In genomic region chrX:49184294-49185061, GRCh38 we compare ENCODE assay signal across 1 cellular context.
TF ChIP-seq lines count a peak whose summit lies in the region.

No MANE protein-coding gene starts in this region.

TF ChIP-seq in K562, 482 proteins besides CTCF, POLR2A, EP300 and RAD21:
- 0 out of 2 replicates have a peak, but pooled peaks have one; percentile 15 for TF ChIP-seq RB1 (IDR thresholded peaks at IDR 0.05; ENCODE audit: low read depth)
- TF ChIP-seq HMGN3 (IDR thresholded peaks at IDR 0.05; ENCODE audit: borderline replicate concordance, extremely low read depth, insufficient read length, low read depth, low read length), result peak; percentile 67
- no peak for TF ChIP-seq DEAF1 (CRISPR knock-in tag; IDR thresholded peaks at IDR 0.05)
- TF ChIP-seq KDM5B (IDR thresholded peaks at IDR 0.05; ENCODE audit: insufficient replicate concordance, low read depth, low read length), result peak; percentile 8
- 0 out of 4 replicates have a peak, but pooled peaks of 1 of the 2 experiments have one; percentile 4 for TF ChIP-seq HDAC1 (IDR thresholded peaks at IDR 0.05)
- no peak for TF ChIP-seq HNRNPL (IDR thresholded peaks at IDR 0.05; ENCODE audit: low read depth, low read length)
- peak; percentile 19 for TF ChIP-seq CCNT2 (IDR thresholded peaks at IDR 0.05; ENCODE audit: borderline replicate concordance, extremely low read depth, insufficient read length, low read depth, low read length)
- TF ChIP-seq, protein P1, sequence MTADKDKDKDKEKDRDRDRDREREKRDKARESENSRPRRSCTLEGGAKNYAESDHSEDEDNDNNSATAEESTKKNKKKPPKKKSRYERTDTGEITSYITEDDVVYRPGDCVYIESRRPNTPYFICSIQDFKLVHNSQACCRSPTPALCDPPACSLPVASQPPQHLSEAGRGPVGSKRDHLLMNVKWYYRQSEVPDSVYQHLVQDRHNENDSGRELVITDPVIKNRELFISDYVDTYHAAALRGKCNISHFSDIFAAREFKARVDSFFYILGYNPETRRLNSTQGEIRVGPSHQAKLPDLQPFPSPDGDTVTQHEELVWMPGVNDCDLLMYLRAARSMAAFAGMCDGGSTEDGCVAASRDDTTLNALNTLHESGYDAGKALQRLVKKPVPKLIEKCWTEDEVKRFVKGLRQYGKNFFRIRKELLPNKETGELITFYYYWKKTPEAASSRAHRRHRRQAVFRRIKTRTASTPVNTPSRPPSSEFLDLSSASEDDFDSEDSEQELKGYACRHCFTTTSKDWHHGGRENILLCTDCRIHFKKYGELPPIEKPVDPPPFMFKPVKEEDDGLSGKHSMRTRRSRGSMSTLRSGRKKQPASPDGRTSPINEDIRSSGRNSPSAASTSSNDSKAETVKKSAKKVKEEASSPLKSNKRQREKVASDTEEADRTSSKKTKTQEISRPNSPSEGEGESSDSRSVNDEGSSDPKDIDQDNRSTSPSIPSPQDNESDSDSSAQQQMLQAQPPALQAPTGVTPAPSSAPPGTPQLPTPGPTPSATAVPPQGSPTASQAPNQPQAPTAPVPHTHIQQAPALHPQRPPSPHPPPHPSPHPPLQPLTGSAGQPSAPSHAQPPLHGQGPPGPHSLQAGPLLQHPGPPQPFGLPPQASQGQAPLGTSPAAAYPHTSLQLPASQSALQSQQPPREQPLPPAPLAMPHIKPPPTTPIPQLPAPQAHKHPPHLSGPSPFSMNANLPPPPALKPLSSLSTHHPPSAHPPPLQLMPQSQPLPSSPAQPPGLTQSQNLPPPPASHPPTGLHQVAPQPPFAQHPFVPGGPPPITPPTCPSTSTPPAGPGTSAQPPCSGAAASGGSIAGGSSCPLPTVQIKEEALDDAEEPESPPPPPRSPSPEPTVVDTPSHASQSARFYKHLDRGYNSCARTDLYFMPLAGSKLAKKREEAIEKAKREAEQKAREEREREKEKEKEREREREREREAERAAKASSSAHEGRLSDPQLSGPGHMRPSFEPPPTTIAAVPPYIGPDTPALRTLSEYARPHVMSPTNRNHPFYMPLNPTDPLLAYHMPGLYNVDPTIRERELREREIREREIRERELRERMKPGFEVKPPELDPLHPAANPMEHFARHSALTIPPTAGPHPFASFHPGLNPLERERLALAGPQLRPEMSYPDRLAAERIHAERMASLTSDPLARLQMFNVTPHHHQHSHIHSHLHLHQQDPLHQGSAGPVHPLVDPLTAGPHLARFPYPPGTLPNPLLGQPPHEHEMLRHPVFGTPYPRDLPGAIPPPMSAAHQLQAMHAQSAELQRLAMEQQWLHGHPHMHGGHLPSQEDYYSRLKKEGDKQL (CRISPR knock-in tag; IDR thresholded peaks at IDR 0.05; ENCODE audit: borderline replicate concordance), result no peak
- TF ChIP-seq FOSL1 (tag; conservative IDR thresholded peaks at IDR 0.05), result peak; percentile 49; the same call in 1 of the 2 replicates
- TF ChIP-seq, protein P2, sequence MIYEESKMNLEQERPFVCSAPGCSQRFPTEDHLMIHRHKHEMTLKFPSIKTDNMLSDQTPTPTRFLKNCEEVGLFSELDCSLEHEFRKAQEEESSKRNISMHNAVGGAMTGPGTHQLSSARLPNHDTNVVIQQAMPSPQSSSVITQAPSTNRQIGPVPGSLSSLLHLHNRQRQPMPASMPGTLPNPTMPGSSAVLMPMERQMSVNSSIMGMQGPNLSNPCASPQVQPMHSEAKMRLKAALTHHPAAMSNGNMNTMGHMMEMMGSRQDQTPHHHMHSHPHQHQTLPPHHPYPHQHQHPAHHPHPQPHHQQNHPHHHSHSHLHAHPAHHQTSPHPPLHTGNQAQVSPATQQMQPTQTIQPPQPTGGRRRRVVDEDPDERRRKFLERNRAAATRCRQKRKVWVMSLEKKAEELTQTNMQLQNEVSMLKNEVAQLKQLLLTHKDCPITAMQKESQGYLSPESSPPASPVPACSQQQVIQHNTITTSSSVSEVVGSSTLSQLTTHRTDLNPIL (CRISPR knock-in tag; IDR thresholded peaks at IDR 0.05), result no peak
- peak; percentile 35 for TF ChIP-seq TAF1 (IDR thresholded peaks at IDR 0.05; ENCODE audit: control insufficient read depth, extremely low read depth, insufficient read depth, low read length, severe bottlenecking)
- no peak for TF ChIP-seq KLF16 (IDR thresholded peaks at IDR 0.05)
- TF ChIP-seq LCOR (CRISPR knock-in tag; IDR thresholded peaks at IDR 0.05), result 0 out of 2 replicates have a peak, but pooled peaks have one; percentile 41
- TF ChIP-seq NRF1 (conservative IDR thresholded peaks at IDR 0.05 in 1 of 2, IDR thresholded peaks at IDR 0.05 in 1 of 2), result peak; percentile 57 to 63
- TF ChIP-seq TSC22D4 (tag; IDR thresholded peaks at IDR 0.05), result no peak
- peak; percentile 35 for TF ChIP-seq SUPT5H (IDR thresholded peaks at IDR 0.05)
- TF ChIP-seq POLR2AphosphoS5 (IDR thresholded peaks at IDR 0.05; ENCODE audit: control insufficient read depth, insufficient read depth, low read depth, low read length), result 0 out of 2 replicates have a peak, but pooled peaks have one; percentile 27
- peak in 1 of 2 experiments; percentile 32; a peak in 1 of 4 replicates for TF ChIP-seq SIN3A (IDR thresholded peaks at IDR 0.05; ENCODE audit: borderline replicate concordance in 2 of 2, control insufficient read depth in 1 of 2, low read depth in 2 of 2, low read length in 2 of 2)
- TF ChIP-seq MAFK (IDR thresholded peaks at IDR 0.05; ENCODE audit: low read length), result no peak
- no peak for TF ChIP-seq DIDO1 (tag; IDR thresholded peaks at IDR 0.05; ENCODE audit: low read depth)
- no peak for TF ChIP-seq SAFB2 (IDR thresholded peaks at IDR 0.05; ENCODE audit: borderline replicate concordance, low read depth, low read length, severe bottlenecking)
- TF ChIP-seq GTF2F1 (IDR thresholded peaks at IDR 0.05; ENCODE audit: low read depth, low read length), result no peak
- peak; percentile 33; the same call in 1 of the 2 replicates for TF ChIP-seq TFAP4 (CRISPR knock-in tag; IDR thresholded peaks at IDR 0.05; ENCODE audit: borderline replicate concordance)
- no peak for TF ChIP-seq MCM5 (IDR thresholded peaks at IDR 0.05; ENCODE audit: low read depth)
- no peak for TF ChIP-seq NFIX (CRISPR knock-in tag; IDR thresholded peaks at IDR 0.05; ENCODE audit: low read depth)
- peak; percentile 58 for TF ChIP-seq HNRNPLL (IDR thresholded peaks at IDR 0.05; ENCODE audit: low read depth, low read length, poor library complexity, severe bottlenecking)
- peak; percentile 29 for TF ChIP-seq RBBP5 (IDR thresholded peaks at IDR 0.05; ENCODE audit: borderline replicate concordance, insufficient read depth, low read length, poor library complexity, severe bottlenecking)
- no peak for TF ChIP-seq CBX3 (IDR thresholded peaks at IDR 0.05; ENCODE audit: borderline replicate concordance in 1 of 2, low read length in 2 of 2)
- peak; percentile 78 for TF ChIP-seq SP1 (CRISPR knock-in tag; IDR thresholded peaks at IDR 0.05)
- TF ChIP-seq ATF7 (IDR thresholded peaks at IDR 0.05), result peak; percentile 36; the same call in 1 of the 2 replicates
- peak; percentile 28; the same call in 1 of the 2 replicates for TF ChIP-seq PHF8 (IDR thresholded peaks at IDR 0.05; ENCODE audit: borderline replicate concordance, low read length)
- TF ChIP-seq, protein P3, sequence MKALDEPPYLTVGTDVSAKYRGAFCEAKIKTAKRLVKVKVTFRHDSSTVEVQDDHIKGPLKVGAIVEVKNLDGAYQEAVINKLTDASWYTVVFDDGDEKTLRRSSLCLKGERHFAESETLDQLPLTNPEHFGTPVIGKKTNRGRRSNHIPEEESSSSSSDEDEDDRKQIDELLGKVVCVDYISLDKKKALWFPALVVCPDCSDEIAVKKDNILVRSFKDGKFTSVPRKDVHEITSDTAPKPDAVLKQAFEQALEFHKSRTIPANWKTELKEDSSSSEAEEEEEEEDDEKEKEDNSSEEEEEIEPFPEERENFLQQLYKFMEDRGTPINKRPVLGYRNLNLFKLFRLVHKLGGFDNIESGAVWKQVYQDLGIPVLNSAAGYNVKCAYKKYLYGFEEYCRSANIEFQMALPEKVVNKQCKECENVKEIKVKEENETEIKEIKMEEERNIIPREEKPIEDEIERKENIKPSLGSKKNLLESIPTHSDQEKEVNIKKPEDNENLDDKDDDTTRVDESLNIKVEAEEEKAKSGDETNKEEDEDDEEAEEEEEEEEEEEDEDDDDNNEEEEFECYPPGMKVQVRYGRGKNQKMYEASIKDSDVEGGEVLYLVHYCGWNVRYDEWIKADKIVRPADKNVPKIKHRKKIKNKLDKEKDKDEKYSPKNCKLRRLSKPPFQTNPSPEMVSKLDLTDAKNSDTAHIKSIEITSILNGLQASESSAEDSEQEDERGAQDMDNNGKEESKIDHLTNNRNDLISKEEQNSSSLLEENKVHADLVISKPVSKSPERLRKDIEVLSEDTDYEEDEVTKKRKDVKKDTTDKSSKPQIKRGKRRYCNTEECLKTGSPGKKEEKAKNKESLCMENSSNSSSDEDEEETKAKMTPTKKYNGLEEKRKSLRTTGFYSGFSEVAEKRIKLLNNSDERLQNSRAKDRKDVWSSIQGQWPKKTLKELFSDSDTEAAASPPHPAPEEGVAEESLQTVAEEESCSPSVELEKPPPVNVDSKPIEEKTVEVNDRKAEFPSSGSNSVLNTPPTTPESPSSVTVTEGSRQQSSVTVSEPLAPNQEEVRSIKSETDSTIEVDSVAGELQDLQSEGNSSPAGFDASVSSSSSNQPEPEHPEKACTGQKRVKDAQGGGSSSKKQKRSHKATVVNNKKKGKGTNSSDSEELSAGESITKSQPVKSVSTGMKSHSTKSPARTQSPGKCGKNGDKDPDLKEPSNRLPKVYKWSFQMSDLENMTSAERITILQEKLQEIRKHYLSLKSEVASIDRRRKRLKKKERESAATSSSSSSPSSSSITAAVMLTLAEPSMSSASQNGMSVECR (CRISPR knock-in tag; IDR thresholded peaks at IDR 0.05), result no peak
- TF ChIP-seq JUND (IDR thresholded peaks at IDR 0.05; ENCODE audit: borderline replicate concordance, low read depth, low read length), result peak; percentile 50; the same call in 1 of the 2 replicates
- TF ChIP-seq JUND (tag; IDR thresholded peaks at IDR 0.05; ENCODE audit: borderline replicate concordance, low read depth, low read length), result peak; percentile 17; the same call in 1 of the 3 replicates
- no peak for TF ChIP-seq ZNF212 (CRISPR knock-in tag; IDR thresholded peaks at IDR 0.05)
- no peak for TF ChIP-seq ZNF263 (CRISPR knock-in tag; IDR thresholded peaks at IDR 0.05; ENCODE audit: borderline replicate concordance)
- peak; percentile 69 for TF ChIP-seq RBFOX2 (IDR thresholded peaks at IDR 0.05; ENCODE audit: low read depth, low read length)
- peak; percentile 60 for TF ChIP-seq TBP (optimal IDR thresholded peaks at IDR 0.05; ENCODE audit: low read depth, low read length)
- TF ChIP-seq, protein P4, sequence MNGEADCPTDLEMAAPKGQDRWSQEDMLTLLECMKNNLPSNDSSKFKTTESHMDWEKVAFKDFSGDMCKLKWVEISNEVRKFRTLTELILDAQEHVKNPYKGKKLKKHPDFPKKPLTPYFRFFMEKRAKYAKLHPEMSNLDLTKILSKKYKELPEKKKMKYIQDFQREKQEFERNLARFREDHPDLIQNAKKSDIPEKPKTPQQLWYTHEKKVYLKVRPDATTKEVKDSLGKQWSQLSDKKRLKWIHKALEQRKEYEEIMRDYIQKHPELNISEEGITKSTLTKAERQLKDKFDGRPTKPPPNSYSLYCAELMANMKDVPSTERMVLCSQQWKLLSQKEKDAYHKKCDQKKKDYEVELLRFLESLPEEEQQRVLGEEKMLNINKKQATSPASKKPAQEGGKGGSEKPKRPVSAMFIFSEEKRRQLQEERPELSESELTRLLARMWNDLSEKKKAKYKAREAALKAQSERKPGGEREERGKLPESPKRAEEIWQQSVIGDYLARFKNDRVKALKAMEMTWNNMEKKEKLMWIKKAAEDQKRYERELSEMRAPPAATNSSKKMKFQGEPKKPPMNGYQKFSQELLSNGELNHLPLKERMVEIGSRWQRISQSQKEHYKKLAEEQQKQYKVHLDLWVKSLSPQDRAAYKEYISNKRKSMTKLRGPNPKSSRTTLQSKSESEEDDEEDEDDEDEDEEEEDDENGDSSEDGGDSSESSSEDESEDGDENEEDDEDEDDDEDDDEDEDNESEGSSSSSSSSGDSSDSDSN (IDR thresholded peaks at IDR 0.05; ENCODE audit: borderline replicate concordance in 1 of 2, low read depth in 2 of 2, low read length in 2 of 2), result 0 out of 4 replicates have a peak, but pooled peaks of 1 of the 2 experiments have one; percentile 40
- no peak for TF ChIP-seq NR2F6 (CRISPR knock-in tag; IDR thresholded peaks at IDR 0.05)
- TF ChIP-seq, protein P5, sequence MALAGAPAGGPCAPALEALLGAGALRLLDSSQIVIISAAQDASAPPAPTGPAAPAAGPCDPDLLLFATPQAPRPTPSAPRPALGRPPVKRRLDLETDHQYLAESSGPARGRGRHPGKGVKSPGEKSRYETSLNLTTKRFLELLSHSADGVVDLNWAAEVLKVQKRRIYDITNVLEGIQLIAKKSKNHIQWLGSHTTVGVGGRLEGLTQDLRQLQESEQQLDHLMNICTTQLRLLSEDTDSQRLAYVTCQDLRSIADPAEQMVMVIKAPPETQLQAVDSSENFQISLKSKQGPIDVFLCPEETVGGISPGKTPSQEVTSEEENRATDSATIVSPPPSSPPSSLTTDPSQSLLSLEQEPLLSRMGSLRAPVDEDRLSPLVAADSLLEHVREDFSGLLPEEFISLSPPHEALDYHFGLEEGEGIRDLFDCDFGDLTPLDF (CRISPR knock-in tag; IDR thresholded peaks at IDR 0.05), result no peak
- peak in 1 of 2 experiments; percentile 46; a peak in 1 of 4 replicates for TF ChIP-seq MAZ (CRISPR knock-in tag; conservative IDR thresholded peaks at IDR 0.05 in 1 of 2, IDR thresholded peaks at IDR 0.05 in 1 of 2)
- peak; percentile 78 for TF ChIP-seq POLR2G (IDR thresholded peaks at IDR 0.05; ENCODE audit: low read depth, low read length)
